Comparison of ENCODE assay signal across 22 cellular contexts in genomic region chr3:134078169-134078821, GRCh38. TPM values are rescaled to one million over a fixed set of nuclear protein-coding genes. Genes with fewer than 3 reads are reported as not detected.
A peak's percentile ranks its signal among the peaks of the same experiment; 100 is the strongest.
DNase-seq lines count a peak whose midpoint lies in the region; FAIRE-seq and TF ChIP-seq lines count a peak whose summit lies in the region.
"Had no signal": no experiment of that assay in that cellular context is flagged by ENCODE, and none has a peak within 500 bp of the region (broad histone marks: within the 10 kb centered on the region; RNA-seq: fewer than 3 reads in every experiment).

No MANE protein-coding gene starts in this region.

- H3K36me3 ChIP-seq in spleen (no peaks in the 10 kb centered on the region), small intestine (ENCODE audit: control insufficient read depth in 2 of 2, insufficient read depth in 2 of 2, low read length in 2 of 2) (no peaks in the 10 kb centered on the region)
- H3K36me3 ChIP-seq: thoracic aorta had no signal

- H3K4me1 ChIP-seq in spleen (no peaks in the 10 kb centered on the region), small intestine (ENCODE audit: control insufficient read depth in 2 of 2, insufficient read depth in 1 of 2, low read depth in 1 of 2, low read length in 1 of 2) (no peaks in the 10 kb centered on the region)

- H3K27me3 ChIP-seq in spleen (replicated peaks in 1 of 7) (no peaks in the 10 kb centered on the region), small intestine (ENCODE audit: control insufficient read depth in 2 of 2, insufficient read depth in 2 of 2, low read length in 2 of 2) (no peaks in the 10 kb centered on the region)
- H3K27me3 ChIP-seq: dorsolateral prefrontal cortex had no signal

- H3K27ac ChIP-seq in spleen (no peak overlapping the region), small intestine (ENCODE audit: low read depth in 1 of 2, low read length in 1 of 2) (no peak overlapping the region)
- H3K27ac ChIP-seq: dorsolateral prefrontal cortex, thoracic aorta had no signal

- TF ChIP-seq POLR2A in spleen (IDR thresholded peaks at IDR 0.05): no peak

- H3K9me3 ChIP-seq in spleen (peaks cover 0 to 18% (median 10%) of the 10 kb centered on the region in 8 donors), small intestine (ENCODE audit: control insufficient read depth, low read depth) (no peaks in the 10 kb centered on the region)
- H3K9me3 ChIP-seq: thoracic aorta had no signal

- intact Hi-C loops in spleen (cut with DNase I; ENCODE audit: low total_unique reads): no loop called here

- 81 to 93% (median 86%) methylated on average over 8 of the region's 8 CpGs for WGBS in spleen, 5 donors
- 80 to 92% (median 86%) methylated on average over 8 of the region's 8 CpGs for WGBS in small intestine, 3 donors

- H3K4me3 ChIP-seq in fibroblast of the aortic adventitia (ENCODE audit: low read depth, low read length) (no peak overlapping the region), spleen (no peak overlapping the region), small intestine (ENCODE audit: low read depth in 1 of 2, low read length in 2 of 2) (no peak overlapping the region)
- H3K4me3 ChIP-seq: dorsolateral prefrontal cortex, thoracic aorta had no signal

- no peak for FAIRE-seq in small intestine (lab: Jason Lieb, UNC)
- FAIRE-seq: astrocyte, endothelial cell of umbilical vein, GM18507, H1 had no signal

- no peak for TF ChIP-seq CTCF in fibroblast of the aortic adventitia (IDR thresholded peaks at IDR 0.05; ENCODE audit: insufficient read depth, low read length)
- TF ChIP-seq CTCF in spleen (IDR thresholded peaks at IDR 0.05 in 8 of 11, conservative IDR thresholded peaks at IDR 0.05 in 3 of 11): no peak

- DNase-seq in EH (ENCODE audit: low read depth): peak; percentile 57
- peak; percentile 17 for DNase-seq in LHCN-M2 (ENCODE audit: low read depth)
- peak; percentile 58 for DNase-seq in fibroblast of the aortic adventitia (ENCODE audit: low read depth)
- DNase-seq in spleen: peak; percentile 15
- DNase-seq in iPS-NIHi11 (ENCODE audit: low spot score): no peak
- DNase-seq in NCI-H2227 (lab: John Stamatoyannopoulos, UW; ENCODE audit: unreplicated experiment): no peak
- DNase-seq in small intestine: no peak
- no peak for DNase-seq in NCI-H1436 treated with DMSO at 0.1 percent for 48 hours (lab: John Stamatoyannopoulos, UW)
- DNase-seq: CD4-positive, CD25-positive, alpha-beta regulatory T cell; central memory CD4-positive, alpha-beta T cell; naive thymus-derived CD4-positive, alpha-beta T cell; NCI-H1694 treated with DMSO at 0.1 percent for 48 hours; NCI-H2227 treated with DMSO at 0.1 percent for 48 hours; NCI-H774; nucleus accumbens; stimulated activated CD4-positive, alpha-beta T cell treated with anti-CD3 and anti-CD28 coated beads, Interleukin-4, amount 100 ng/mL, for 1 hour had no signal

RNA-seq across cellular contexts. Expression of gene SLCO2A1, which starts 48.6 kb away (rescaled TPM):
- total RNA-seq in LHCN-M2 (2014; rRNA removed) (0.11 and 0.32 TPM in 2 replicates), fibroblast of the aortic adventitia (ENCODE audit: low replicate concordance) (under 0.01 and 0.16 TPM in 2 replicates), spleen (100 to 1,000 TPM in 1 of 7 donors, 10 to 100 TPM in 6; 18.2 to 118 (median 46.4) TPM)
- 0.04 TPM for polyA plus RNA-seq in LHCN-M2 (2012)
- polyA plus RNA-seq in spleen (1 to 10 TPM; 4.8 to 6.7 (median 5.4) TPM), small intestine (10 to 100 TPM in 1 of 3 donors, 1 to 10 TPM in 2; 1.6 to 36.7 (median 1.9) TPM)
- total RNA-seq: CD4-positive, CD25-positive, alpha-beta regulatory T cell; naive thymus-derived CD4-positive, alpha-beta T cell had no signal
- polyA plus RNA-seq: CD4-positive, CD25-positive, alpha-beta regulatory T cell; naive thymus-derived CD4-positive, alpha-beta T cell had no signal

Comparison
In these comparisons a context has a peak if more than half of its experiments do, and no peak if none do; other contexts are left out.
1. DNase-seq: peak in EH (single experiment), LHCN-M2 (single experiment), fibroblast of the aortic adventitia (single experiment) and spleen (single experiment); none in iPS-NIHi11 (single experiment), NCI-H2227 (single experiment), small intestine (single experiment) and NCI-H1436 treated with DMSO at 0.1 percent for 48 hours (single experiment).
2. RNA of gene SLCO2A1, which starts 48.6 kb away (total RNA-seq): 18.2 to 118 TPM in spleen; 0.11 to 0.32 TPM in LHCN-M2 and under 0.01 to 0.16 TPM in fibroblast of the aortic adventitia; every median in the first group is over 10 times any median in the second.